1 cellular context compared by ENCODE assay signal in the genomic region with DNA sequence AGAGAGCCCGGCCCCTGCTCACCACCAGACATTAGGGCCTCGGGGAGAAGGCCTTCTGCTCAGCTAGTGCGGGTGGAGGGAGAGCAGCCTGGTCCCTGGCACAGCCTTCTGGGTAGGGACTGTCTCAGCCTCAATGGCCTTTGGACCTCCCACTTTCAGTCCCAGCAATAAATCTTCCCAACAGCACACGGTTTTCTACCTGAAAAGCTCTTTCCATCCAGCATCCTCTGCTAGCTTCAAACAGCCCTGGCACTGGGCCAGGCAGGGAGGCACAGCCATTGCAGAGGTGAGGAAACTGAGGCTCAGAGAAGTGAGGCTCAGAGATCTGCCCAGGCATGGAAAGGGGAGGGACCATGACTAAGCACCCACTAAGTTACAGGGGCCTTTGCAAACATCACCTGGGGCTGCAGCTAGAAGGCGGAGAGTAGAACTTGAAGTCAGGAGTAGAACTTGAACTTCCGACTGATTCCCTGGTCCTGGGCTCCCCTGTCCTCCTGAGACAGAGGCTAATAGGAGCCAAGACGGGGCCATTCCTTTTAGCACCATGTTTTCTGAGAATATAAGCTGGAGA.
TF ChIP-seq lines count a peak whose summit lies in the region.

No MANE protein-coding gene starts in this region.

TF ChIP-seq in H1, 55 proteins besides CTCF, POLR2A, EP300 and RAD21:
- TF ChIP-seq EGR1 (IDR thresholded peaks at IDR 0.05; ENCODE audit: borderline replicate concordance, low read depth, low read length): no peak
- TF ChIP-seq RBBP5 (IDR thresholded peaks at IDR 0.05; ENCODE audit: borderline replicate concordance, low read depth, low read length): no peak
- TF ChIP-seq KDM1A (IDR thresholded peaks at IDR 0.05; ENCODE audit: borderline replicate concordance, low read length): no peak
- TF ChIP-seq NANOG (IDR thresholded peaks at IDR 0.05; ENCODE audit: insufficient read depth, low read depth, low read length, poor library complexity, severe bottlenecking): no peak
- no peak for TF ChIP-seq ASH2L (IDR thresholded peaks at IDR 0.05; ENCODE audit: low read length)
- TF ChIP-seq BACH1 (IDR thresholded peaks at IDR 0.05; ENCODE audit: low read length): no peak
